ENCODE assay signal across 26 cellular contexts in genomic region chr4:187633245-187633644, GRCh38.
DNase-seq lines count a peak whose midpoint lies in the region; ATAC-seq and TF ChIP-seq lines count a peak whose summit lies in the region.
"Had no signal": no experiment of that assay in that cellular context is flagged by ENCODE, and none has a peak within 500 bp of the region (broad histone marks: within the 10 kb centered on the region; RNA-seq: fewer than 3 reads in every experiment).

No MANE protein-coding gene starts in this region.

- H3K4me3 Mint-ChIP-seq in WTC11, result no peak overlapping the region
- H3K4me3 Mint-ChIP-seq in activated T-cell treated with anti-CD3 and anti-CD28 coated beads, Interleukin-2, amount 50 U/mL, for 4 hours, result no peak overlapping the region
- H3K4me3 Mint-ChIP-seq: CD14-positive monocyte; CD4-positive, alpha-beta memory T cell; CD4-positive, CD25-positive, alpha-beta regulatory T cell; CD8-positive, alpha-beta memory T cell had no signal

- H2BK120ac ChIP-seq in mesendoderm (ENCODE audit: low read depth, low read length), result no peak overlapping the region

- H3K27me3 Mint-ChIP-seq in WTC11 (ENCODE audit: low read depth), result no peaks in the 10 kb centered on the region
- no peaks in the 10 kb centered on the region for H3K27me3 Mint-ChIP-seq in activated T-cell treated with anti-CD3 and anti-CD28 coated beads, Interleukin-2, amount 50 U/mL, for 4 hours (ENCODE audit: low read depth)
- H3K27me3 Mint-ChIP-seq: CD4-positive, alpha-beta memory T cell; CD4-positive, CD25-positive, alpha-beta regulatory T cell; CD8-positive, alpha-beta memory T cell had no signal

- POLR2A ChIA-PET in WTC11 (lab: Charles Lee), result no interaction called here

- H3K27me3 ChIP-seq in HUES48 (ENCODE audit: control insufficient read depth, insufficient read depth, low read length) (no peaks in the 10 kb centered on the region), brain microvascular endothelial cell (replicated peaks) (no peaks in the 10 kb centered on the region), mesendoderm (ENCODE audit: insufficient read depth, low read length, poor library complexity) (no peaks in the 10 kb centered on the region), GM23248 (replicated peaks; ENCODE audit: insufficient read depth) (no peaks in the 10 kb centered on the region)
- H3K27me3 ChIP-seq: BE2C, BLaER1 had no signal

- DNase-seq in WTC11 (ENCODE audit: low spot score) (no peak), brain microvascular endothelial cell (no peak), mesendoderm (peak; percentile 37), GM23248 (no peak), NOMO-1 (lab: John Stamatoyannopoulos, UW; ENCODE audit: unreplicated experiment in 2 of 2) (no peak)
- DNase-seq in activated T-cell treated with anti-CD3 and anti-CD28 coated beads, Interleukin-2, amount 50 U/mL, for 4 hours, result no peak
- DNase-seq: 8988T; ACHN; BE2C; C1 segment of cervical spinal cord; CD4-positive, alpha-beta memory T cell; CD4-positive, CD25-positive, alpha-beta regulatory T cell; CD8-positive, alpha-beta memory T cell; COR-L47; DMS 273 treated with DMSO at 0.1 percent for 48 hours; DMS153; DMS53; DMS79; DND-41; EL; GDM1 had no signal

- H3K79me2 ChIP-seq in mesendoderm (ENCODE audit: control insufficient read depth, insufficient read depth, low read length) (no peaks in the 10 kb centered on the region), GM23248 (ENCODE audit: insufficient read depth) (no peaks in the 10 kb centered on the region)

- no peak overlapping the region for H2BK15ac ChIP-seq in mesendoderm (replicated peaks; ENCODE audit: low read depth)

- H3K9me3 Mint-ChIP-seq in WTC11, result peaks cover 10% of the 10 kb centered on the region; the same call in 1 of the 2 replicates
- H3K9me3 Mint-ChIP-seq in activated T-cell treated with anti-CD3 and anti-CD28 coated beads, Interleukin-2, amount 50 U/mL, for 4 hours, result peaks cover 10% of the 10 kb centered on the region

- H2AK5ac ChIP-seq in mesendoderm (ENCODE audit: low read length), result no peak overlapping the region

- no peaks in the 10 kb centered on the region for H3F3A ChIP-seq in GM23248 (ENCODE audit: insufficient read depth)

- H4K20me1 ChIP-seq in GM23248 (ENCODE audit: insufficient read depth), result no peaks in the 10 kb centered on the region
- H4K20me1 ChIP-seq: BLaER1 had no signal

- H3K36me3 ChIP-seq in HUES48 (ENCODE audit: control insufficient read depth, insufficient read depth, low read length) (no peaks in the 10 kb centered on the region), brain microvascular endothelial cell (replicated peaks) (no peaks in the 10 kb centered on the region), mesendoderm (ENCODE audit: control insufficient read depth, insufficient read depth, low read length) (no peaks in the 10 kb centered on the region), GM23248 (ENCODE audit: low read depth) (no peaks in the 10 kb centered on the region)
- H3K36me3 ChIP-seq: BE2C, BLaER1 had no signal

- H3K4me2 ChIP-seq in mesendoderm (ENCODE audit: low read length) (no peak overlapping the region), GM23248 (ENCODE audit: unreplicated experiment) (no peak overlapping the region)
- H3K4me2 ChIP-seq: BLaER1 had no signal

- CTCF ChIA-PET in WTC11 (lab: Charles Lee), result interaction anchor here (0.6 kb wide), 1 partner anchor 27 kb away, joined by 3 read pairs; no protein-coding TSS in a partner anchor

- H3K4me1 ChIP-seq in HUES48 (ENCODE audit: control insufficient read depth, insufficient read depth, low read length), result peaks cover 22% of the 10 kb centered on the region
- H3K4me1 ChIP-seq in mesendoderm (ENCODE audit: control insufficient read depth, low read depth, low read length), result peaks cover 2% of the 10 kb centered on the region
- H3K4me1 ChIP-seq in GM23248 (ENCODE audit: insufficient read depth), result no peaks in the 10 kb centered on the region
- H3K4me1 ChIP-seq: BE2C had no signal

- in situ Hi-C loops in brain microvascular endothelial cell (cut with HindIII; ENCODE audit: low pct_ligation_motif_present, low sequenced_read_pairs), result no loop called here
- in situ Hi-C loops in GM23248 (cut with MboI), result no loop called here

- H3K79me1 ChIP-seq in mesendoderm (ENCODE audit: low read length), result no peaks in the 10 kb centered on the region

- H3K9me2 ChIP-seq in GM23248 (ENCODE audit: insufficient read depth), result no peaks in the 10 kb centered on the region

- H3K9me3 ChIP-seq in HUES48 (ENCODE audit: control insufficient read depth, insufficient read depth, low read length) (no peaks in the 10 kb centered on the region), GM23248 (ENCODE audit: low read depth) (no peaks in the 10 kb centered on the region)
- H3K9me3 ChIP-seq: BE2C had no signal

- H3K36me3 Mint-ChIP-seq in WTC11, result no peaks in the 10 kb centered on the region
- no peaks in the 10 kb centered on the region for H3K36me3 Mint-ChIP-seq in activated T-cell treated with anti-CD3 and anti-CD28 coated beads, Interleukin-2, amount 50 U/mL, for 4 hours (ENCODE audit: insufficient read depth)
- H3K36me3 Mint-ChIP-seq: CD14-positive monocyte; CD4-positive, alpha-beta memory T cell; CD4-positive, CD25-positive, alpha-beta regulatory T cell; CD8-positive, alpha-beta memory T cell had no signal

- no peak overlapping the region for H4K8ac ChIP-seq in mesendoderm (ENCODE audit: low read depth, low read length)

- TF ChIP-seq CTCF in WTC11 (IDR thresholded peaks at IDR 0.05), result no peak
- no peak for TF ChIP-seq CTCF in brain microvascular endothelial cell (IDR thresholded peaks at IDR 0.05; ENCODE audit: low read depth, low read length, missing control alignments)

- no peak overlapping the region for H2AFZ ChIP-seq in GM23248

- H3K4me3 ChIP-seq in HUES48 (ENCODE audit: low read depth, low read length) (no peak overlapping the region), brain microvascular endothelial cell (ENCODE audit: low read depth, low read length) (no peak overlapping the region), mesendoderm (ENCODE audit: low read length) (no peak overlapping the region), GM23248 (no peak overlapping the region)
- H3K4me3 ChIP-seq: BLaER1, GM12878 had no signal

- H3K4ac ChIP-seq in mesendoderm (ENCODE audit: low read depth, low read length), result no peak overlapping the region

- H3K23ac ChIP-seq in mesendoderm (ENCODE audit: low read length), result no peak overlapping the region

- ATAC-seq in WTC11 (peak; percentile 55), GM19035 (IDR thresholded peaks at IDR 0.05; ENCODE audit: unreplicated experiment) (no peak)
- no peak for ATAC-seq in activated T-cell treated with anti-CD3 and anti-CD28 coated beads, Interleukin-2, amount 50 U/mL, for 4 hours
- ATAC-seq: GM12878 had no signal

- peak overlapping the region; percentile 7 for H3K27ac ChIP-seq in HUES48 (ENCODE audit: low read depth, low read length)
- peak overlapping the region; percentile 76 for H3K27ac ChIP-seq in brain microvascular endothelial cell
- no peak overlapping the region for H3K27ac ChIP-seq in mesendoderm (ENCODE audit: low read depth, low read length)
- H3K27ac ChIP-seq in GM23248, result no peak overlapping the region
- H3K27ac ChIP-seq: BLaER1 had no signal

- peaks cover 18% of the 10 kb centered on the region for H3K4me1 Mint-ChIP-seq in WTC11
- H3K4me1 Mint-ChIP-seq in activated T-cell treated with anti-CD3 and anti-CD28 coated beads, Interleukin-2, amount 50 U/mL, for 4 hours (ENCODE audit: low read depth), result no peaks in the 10 kb centered on the region
- H3K4me1 Mint-ChIP-seq: CD14-positive monocyte; CD4-positive, alpha-beta memory T cell; CD4-positive, CD25-positive, alpha-beta regulatory T cell; CD8-positive, alpha-beta memory T cell had no signal

- no peak overlapping the region for H3K56ac ChIP-seq in mesendoderm (ENCODE audit: low read length)

- no peak overlapping the region for H3K27ac Mint-ChIP-seq in WTC11
- H3K27ac Mint-ChIP-seq: CD14-positive monocyte; CD4-positive, alpha-beta memory T cell; CD4-positive, CD25-positive, alpha-beta regulatory T cell; CD8-positive, alpha-beta memory T cell had no signal

- H3K9ac ChIP-seq in HUES48 (ENCODE audit: low read depth, low read length), result no peak overlapping the region
- no peak overlapping the region for H3K9ac ChIP-seq in mesendoderm (ENCODE audit: low read length)
- H3K9ac ChIP-seq in GM23248, result no peak overlapping the region
- H3K9ac ChIP-seq: BLaER1 had no signal

- WGBS in mesendoderm (ENCODE audit: extremely low coverage, insufficient coverage, low lambda C conversion rate), result no CpG with 5 or more reads among the region's 2 CpGs
- 22 to 39% methylated on average over 2 of the region's 2 CpGs for WGBS in GM23248 (ENCODE audit: low coverage in 1 of 2, low lambda C conversion rate in 2 of 2, missing lambda C conversion rate in 2 of 2), 2 experiments

- H2BK5ac ChIP-seq in mesendoderm (ENCODE audit: low read length), result no peak overlapping the region

- H4K5ac ChIP-seq in mesendoderm (ENCODE audit: low read length), result no peak overlapping the region

- no peak overlapping the region for H3K18ac ChIP-seq in mesendoderm (ENCODE audit: low read length)

TF ChIP-seq in WTC11, 78 proteins besides CTCF, POLR2A, EP300 and RAD21:
- TF ChIP-seq FOXK1 (CRISPR knock-in tag; IDR thresholded peaks at IDR 0.05) (no peak), CREB1 (CRISPR knock-in tag; IDR thresholded peaks at IDR 0.05) (no peak), NFYB (CRISPR knock-in tag; conservative IDR thresholded peaks at IDR 0.05; ENCODE audit: low read depth) (no peak), RELA (CRISPR knock-in tag; IDR thresholded peaks at IDR 0.05; ENCODE audit: borderline replicate concordance) (no peak)
- TF ChIP-seq, protein P1, sequence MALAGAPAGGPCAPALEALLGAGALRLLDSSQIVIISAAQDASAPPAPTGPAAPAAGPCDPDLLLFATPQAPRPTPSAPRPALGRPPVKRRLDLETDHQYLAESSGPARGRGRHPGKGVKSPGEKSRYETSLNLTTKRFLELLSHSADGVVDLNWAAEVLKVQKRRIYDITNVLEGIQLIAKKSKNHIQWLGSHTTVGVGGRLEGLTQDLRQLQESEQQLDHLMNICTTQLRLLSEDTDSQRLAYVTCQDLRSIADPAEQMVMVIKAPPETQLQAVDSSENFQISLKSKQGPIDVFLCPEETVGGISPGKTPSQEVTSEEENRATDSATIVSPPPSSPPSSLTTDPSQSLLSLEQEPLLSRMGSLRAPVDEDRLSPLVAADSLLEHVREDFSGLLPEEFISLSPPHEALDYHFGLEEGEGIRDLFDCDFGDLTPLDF (CRISPR knock-in tag; IDR thresholded peaks at IDR 0.05), result no peak
- TF ChIP-seq, protein P2, sequence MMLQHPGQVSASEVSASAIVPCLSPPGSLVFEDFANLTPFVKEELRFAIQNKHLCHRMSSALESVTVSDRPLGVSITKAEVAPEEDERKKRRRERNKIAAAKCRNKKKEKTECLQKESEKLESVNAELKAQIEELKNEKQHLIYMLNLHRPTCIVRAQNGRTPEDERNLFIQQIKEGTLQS (CRISPR knock-in tag; conservative IDR thresholded peaks at IDR 0.05), result no peak

Comparison
In these comparisons a context has a peak if more than half of its experiments do, and no peak if none do; other contexts are left out.
1. H3K27ac ChIP-seq: peak in HUES48 (single experiment) and brain microvascular endothelial cell (single experiment); none in mesendoderm (single experiment) and GM23248 (single experiment).